ENCODE assay signal across 8 cellular contexts in the genomic region with DNA sequence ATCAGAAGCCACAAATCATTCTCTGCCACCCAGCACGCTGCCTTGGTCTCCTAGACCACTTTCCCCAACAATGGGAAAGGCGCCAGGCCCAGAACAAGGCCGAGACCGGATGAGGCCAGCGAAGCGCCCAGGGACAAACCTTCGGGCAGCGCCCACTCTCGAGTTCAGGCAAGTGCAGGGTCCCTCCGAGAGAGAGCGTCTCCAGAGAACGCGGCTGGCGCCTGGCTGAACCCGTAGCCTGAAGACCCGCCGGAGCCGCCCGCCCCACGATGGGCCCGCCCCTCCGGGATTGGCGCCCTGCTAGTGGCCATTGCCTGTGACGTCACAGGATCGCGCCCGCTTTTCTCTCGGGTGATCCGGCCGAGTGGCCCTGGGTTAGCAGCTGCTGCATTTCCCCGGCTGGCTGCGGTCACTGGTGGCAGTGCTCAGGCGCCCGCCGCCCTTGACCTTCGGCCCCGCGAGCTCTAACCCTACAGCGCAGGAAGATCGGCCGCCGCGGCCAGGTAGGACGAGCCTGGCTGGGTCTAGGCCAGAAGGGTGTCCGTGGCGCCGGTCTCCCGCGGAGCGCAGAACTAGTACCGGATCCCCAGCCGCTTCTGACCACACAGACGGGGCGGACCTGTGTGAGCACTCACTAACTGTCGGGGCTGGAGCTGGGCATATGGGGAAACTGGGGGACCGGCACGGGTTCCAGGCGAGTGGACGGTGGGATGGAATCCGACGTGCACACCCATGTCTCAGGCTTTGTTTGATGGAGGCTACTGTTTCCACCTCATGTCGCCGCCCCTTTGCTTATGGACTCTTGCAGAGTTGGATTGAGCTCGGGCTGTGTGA. TPM values are rescaled to one million over a fixed set of nuclear protein-coding genes. Genes with fewer than 3 reads are reported as not detected.
DNase-seq lines count a peak whose midpoint lies in the region; ATAC-seq and TF ChIP-seq lines count a peak whose summit lies in the region.

A gene with protein sequence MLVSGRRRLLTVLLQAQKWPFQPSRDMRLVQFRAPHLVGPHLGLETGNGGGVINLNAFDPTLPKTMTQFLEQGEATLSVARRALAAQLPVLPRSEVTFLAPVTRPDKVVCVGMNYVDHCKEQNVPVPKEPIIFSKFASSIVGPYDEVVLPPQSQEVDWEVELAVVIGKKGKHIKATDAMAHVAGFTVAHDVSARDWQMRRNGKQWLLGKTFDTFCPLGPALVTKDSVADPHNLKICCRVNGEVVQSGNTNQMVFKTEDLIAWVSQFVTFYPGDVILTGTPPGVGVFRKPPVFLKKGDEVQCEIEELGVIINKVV (plus strand): TSS at position 339 of the 834 bp plus-strand sequence. CDS start 2,851 bp downstream, outside the sequence.

- no peaks in the 10 kb centered on the region for H3K9me2 ChIP-seq in Loucy (replicated peaks; ENCODE audit: low read depth, low read length)

- H3K4me2 ChIP-seq in Loucy (ENCODE audit: low read depth, low read length, poor library complexity, severe bottlenecking), result peak within 1 kb of the TSS; percentile 86

- H4K20me1 ChIP-seq in Loucy (ENCODE audit: insufficient read depth, low read length, poor library complexity, severe bottlenecking), result peaks cover 9% of the 10 kb centered on the region

- peaks cover 16% of the 10 kb centered on the region for H3K4me1 ChIP-seq in Loucy (ENCODE audit: insufficient read depth, low read length, poor library complexity, severe bottlenecking)
- H3K4me1 ChIP-seq in RWPE2 (ENCODE audit: insufficient read depth, poor library complexity, severe bottlenecking), result no peaks in the 10 kb centered on the region

- H3K9me3 Mint-ChIP-seq in activated T-helper 2 cell treated with anti-CD3 and anti-CD28 coated beads, Interferon-gamma antibody, Interleukin-2, Interleukin-4, amounts not matched to agents 10 μg/mL and 5 μg/mL and 100 μg/mL, durations not matched to agents 14 hours and 24 hours and 36 hours, result no peaks in the 10 kb centered on the region
- no peaks in the 10 kb centered on the region for H3K9me3 Mint-ChIP-seq in naive thymus-derived CD8-positive, alpha-beta T cell

- peaks cover 32% of the 10 kb centered on the region for H3K79me2 ChIP-seq in Loucy (ENCODE audit: insufficient read depth, low read length)

- H3K9me3 ChIP-seq in Loucy (ENCODE audit: insufficient read depth, low read depth, low read length) (no peaks in the 10 kb centered on the region), RWPE2 (ENCODE audit: severe bottlenecking) (no peaks in the 10 kb centered on the region)

- peak within 1 kb of the TSS; percentile 96 for H2AFZ ChIP-seq in Loucy (ENCODE audit: low read length)

- no peaks in the 10 kb centered on the region for H3K36me3 Mint-ChIP-seq in activated T-helper 2 cell treated with anti-CD3 and anti-CD28 coated beads, Interferon-gamma antibody, Interleukin-2, Interleukin-4, amounts not matched to agents 10 μg/mL and 5 μg/mL and 100 μg/mL, durations not matched to agents 14 hours and 24 hours and 36 hours (ENCODE audit: low read depth)
- peaks cover 0 to 2% (median 0%) of the 10 kb centered on the region in 3 donors for H3K36me3 Mint-ChIP-seq in naive thymus-derived CD8-positive, alpha-beta T cell

- H3K27me3 Mint-ChIP-seq in activated T-helper 2 cell treated with anti-CD3 and anti-CD28 coated beads, Interferon-gamma antibody, Interleukin-2, Interleukin-4, amounts not matched to agents 10 μg/mL and 5 μg/mL and 100 μg/mL, durations not matched to agents 14 hours and 24 hours and 36 hours (ENCODE audit: low read depth), result no peaks in the 10 kb centered on the region
- no peaks in the 10 kb centered on the region for H3K27me3 Mint-ChIP-seq in naive thymus-derived CD8-positive, alpha-beta T cell

- peak within 1 kb of the TSS; percentile 19 for H3K27ac ChIP-seq in RWPE2 (ENCODE audit: poor library complexity, severe bottlenecking)

- TF ChIP-seq CTCF in Loucy (conservative IDR thresholded peaks at IDR 0.05; ENCODE audit: low read length) (no peak), RWPE2 (IDR thresholded peaks at IDR 0.05; ENCODE audit: poor library complexity, severe bottlenecking) (no peak), fibroblast of mammary gland (conservative IDR thresholded peaks at IDR 0.05; ENCODE audit: control insufficient read depth, insufficient read depth, low read depth, low read length) (no peak)

- H3K4me1 Mint-ChIP-seq in activated T-helper 2 cell treated with anti-CD3 and anti-CD28 coated beads, Interferon-gamma antibody, Interleukin-2, Interleukin-4, amounts not matched to agents 10 μg/mL and 5 μg/mL and 100 μg/mL, durations not matched to agents 14 hours and 24 hours and 36 hours (ENCODE audit: low read depth), result peaks cover 14% of the 10 kb centered on the region
- peaks cover 12 to 29% (median 27%) of the 10 kb centered on the region in 4 donors for H3K4me1 Mint-ChIP-seq in naive thymus-derived CD8-positive, alpha-beta T cell

- peak within 1 kb of the TSS; percentile 99 for H3K4me3 Mint-ChIP-seq in activated T-helper 2 cell treated with anti-CD3 and anti-CD28 coated beads, Interferon-gamma antibody, Interleukin-2, Interleukin-4, amounts not matched to agents 10 μg/mL and 5 μg/mL and 100 μg/mL, durations not matched to agents 14 hours and 24 hours and 36 hours (ENCODE audit: low read depth)
- H3K4me3 Mint-ChIP-seq in naive thymus-derived CD8-positive, alpha-beta T cell, result peak within 1 kb of the TSS; percentile 94 to 98 (median 97)

- H3K9ac ChIP-seq in Loucy (ENCODE audit: low read depth, low read length, poor library complexity, severe bottlenecking), result peak within 1 kb of the TSS; percentile 96

- DNase-seq in ELF-1 (ENCODE audit: low read depth, low spot score), result peak; percentile 91
- DNase-seq in H7, result peak; percentile 99
- DNase-seq in RWPE2 (ENCODE audit: low spot score), result peak; percentile 94
- DNase-seq in activated T-helper 2 cell treated with anti-CD3 and anti-CD28 coated beads, Interferon-gamma antibody, Interleukin-2, Interleukin-4, amounts not matched to agents 10 μg/mL and 5 μg/mL and 100 μg/mL, durations not matched to agents 14 hours and 24 hours and 36 hours (ENCODE audit: low spot score), result peak; percentile 93
- peak; percentile 83 for DNase-seq in fibroblast of mammary gland (ENCODE audit: low read depth)
- DNase-seq in naive thymus-derived CD8-positive, alpha-beta T cell, result peak; percentile 85 to 96 (median 91)
- DNase-seq in stimulated activated naive CD4-positive, alpha-beta T cell (lab: John Stamatoyannopoulos, UW), result peak; percentile 81 to 90 (median 86)

- peak within 1 kb of the TSS; percentile 96 for H3K27ac Mint-ChIP-seq in activated T-helper 2 cell treated with anti-CD3 and anti-CD28 coated beads, Interferon-gamma antibody, Interleukin-2, Interleukin-4, amounts not matched to agents 10 μg/mL and 5 μg/mL and 100 μg/mL, durations not matched to agents 14 hours and 24 hours and 36 hours
- H3K27ac Mint-ChIP-seq in naive thymus-derived CD8-positive, alpha-beta T cell, result peak within 1 kb of the TSS; percentile 83 to 98 (median 96)

- H3F3A ChIP-seq in Loucy (ENCODE audit: low read depth), result no peaks in the 10 kb centered on the region

- no peaks in the 10 kb centered on the region; the same call in 1 of the 2 replicates for H3K27me3 ChIP-seq in H7 (ENCODE audit: control insufficient read depth, insufficient read depth, low read length)
- no peaks in the 10 kb centered on the region for H3K27me3 ChIP-seq in Loucy (ENCODE audit: insufficient read depth, low read length, poor library complexity, severe bottlenecking)
- no peaks in the 10 kb centered on the region for H3K27me3 ChIP-seq in RWPE2 (ENCODE audit: insufficient read depth, poor library complexity, severe bottlenecking)

- intact Hi-C loops in activated T-helper 2 cell treated with anti-CD3 and anti-CD28 coated beads, Interferon-gamma antibody, Interleukin-2, Interleukin-4, amounts not matched to agents 10 μg/mL and 5 μg/mL and 100 μg/mL, durations not matched to agents 14 hours and 24 hours and 36 hours (cut with micrococcal nuclease), result loop anchor here (1.0 kb wide), 2 partner anchors 57 to 237 kb away; a partner anchor contains a TSS

- no peaks in the 10 kb centered on the region; the same call in none of the 2 replicates for H3K36me3 ChIP-seq in H7 (replicated peaks; ENCODE audit: control insufficient read depth, insufficient read depth, low read length)
- no peaks in the 10 kb centered on the region for H3K36me3 ChIP-seq in Loucy (ENCODE audit: insufficient read depth, low read length)
- H3K36me3 ChIP-seq in RWPE2 (ENCODE audit: low read depth), result peaks cover 6% of the 10 kb centered on the region

- POLR2A ChIA-PET in naive thymus-derived CD8-positive, alpha-beta T cell (lab: Charles Lee), result no interaction called here

- ATAC-seq in RWPE2 (ENCODE audit: low read depth), result peak; percentile 90
- peak; percentile 94 for ATAC-seq in naive thymus-derived CD8-positive, alpha-beta T cell

- peak within 1 kb of the TSS; percentile 95 for H3K4me3 ChIP-seq in H7 (ENCODE audit: insufficient read depth, low read depth, low read length)
- H3K4me3 ChIP-seq in Loucy (ENCODE audit: low read length, poor library complexity, severe bottlenecking), result peak within 1 kb of the TSS; percentile 99
- H3K4me3 ChIP-seq in RWPE2 (ENCODE audit: severe bottlenecking), result peak within 1 kb of the TSS; percentile 89
- peak within 1 kb of the TSS; percentile 90 for H3K4me3 ChIP-seq in fibroblast of mammary gland (ENCODE audit: control insufficient read depth, low read depth, low read length)

RNA-seq across cellular contexts. Expression of the gene that starts here (rescaled TPM):
- total RNA-seq in H7 (2014; rRNA removed; shearing (Covaris generic)), result 37.1 and 49.3 TPM in 2 replicates
- 32.5 and 40.3 TPM in 2 replicates for total RNA-seq in activated T-helper 2 cell treated with anti-CD3 and anti-CD28 coated beads, Interferon-gamma antibody, Interleukin-2, Interleukin-4, amounts not matched to agents 10 μg/mL and 5 μg/mL and 100 μg/mL, durations not matched to agents 14 hours and 24 hours and 36 hours
- total RNA-seq in naive thymus-derived CD8-positive, alpha-beta T cell, result 10 to 100 TPM; 30.8 to 35.2 TPM
- polyA plus RNA-seq in naive thymus-derived CD8-positive, alpha-beta T cell, result 10 to 100 TPM; 19.3 to 21.5 (median 20.6) TPM

Comparison
In these comparisons a context has a peak if more than half of its experiments do, and no peak if none do; other contexts are left out.
1. Peak in every context shown above with its lines: DNase-seq, ATAC-seq, H3K4me3 ChIP-seq and H3K27ac ChIP-seq.